In the genomic region with DNA sequence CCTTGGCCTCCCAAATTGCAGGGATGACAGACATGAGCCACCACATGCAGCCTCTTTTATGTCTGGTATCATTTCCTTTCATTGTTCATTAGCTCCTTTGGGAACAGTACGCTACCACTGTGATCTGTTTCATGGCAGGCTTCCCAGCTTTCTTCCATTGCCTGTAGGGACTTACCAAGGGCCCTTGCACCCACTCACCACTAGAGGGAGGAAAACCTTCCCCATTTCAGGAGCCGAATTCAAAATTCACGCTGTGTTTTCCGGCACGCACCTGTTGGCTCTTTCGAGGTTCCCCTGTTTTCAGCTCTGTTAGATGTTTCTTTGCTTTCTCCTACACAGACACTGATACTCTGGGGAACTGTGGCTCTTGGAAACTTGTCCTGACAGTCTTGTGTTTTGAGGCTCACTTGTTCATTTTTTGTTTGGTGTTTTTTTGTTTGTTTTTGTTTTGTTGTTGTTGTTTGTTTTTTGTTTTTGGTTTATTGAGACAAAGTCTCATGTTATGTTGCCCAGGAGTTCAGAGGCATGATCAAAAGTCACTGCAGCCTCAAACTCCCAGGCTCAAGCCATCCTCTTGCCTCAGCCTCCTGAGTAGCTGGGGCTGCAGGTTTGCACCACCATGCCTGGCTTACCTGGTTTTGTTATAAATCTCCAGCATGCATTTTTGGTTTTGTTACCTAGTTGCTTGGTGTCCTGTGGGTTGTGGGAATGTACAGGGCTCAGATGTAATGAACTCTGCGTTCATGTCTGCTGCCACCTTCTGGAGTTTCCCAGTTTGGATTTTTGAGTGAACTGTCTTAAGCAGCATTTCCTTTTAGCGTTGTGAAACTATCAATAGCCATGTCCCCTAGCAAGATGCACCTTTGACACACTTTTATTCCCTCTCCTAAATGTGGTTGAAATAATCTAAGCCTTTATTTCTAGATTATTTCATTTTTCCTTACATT, we compare ENCODE assay signal across 8 cellular contexts. TPM values are rescaled to one million over a fixed set of nuclear protein-coding genes. Genes with fewer than 3 reads are reported as not detected.
DNase-seq lines count a peak whose midpoint lies in the region; ATAC-seq lines count a peak whose summit lies in the region.

No MANE protein-coding gene starts in this region.

- DNase-seq in EL (peak; percentile 67), Kasumi-1 (lab: John Stamatoyannopoulos, UW) (peak; percentile 59 to 65), RPMI7951 (ENCODE audit: low read depth) (peak; percentile 74), caudate nucleus (lab: John Stamatoyannopoulos, UW) (peak in 36 of 61 donors; percentile 2 to 78 (median 30)), left colon (peak; percentile 54 to 58)
- DNase-seq in stimulated activated CD8-positive, alpha-beta memory T cell treated with anti-CD3 and anti-CD28 coated beads, Interleukin-12 subunit alpha, Interleukin-12 subunit beta, amount 100 ng/mL, for 1 hour (ENCODE audit: low read depth) = peak; percentile 10
- no peak for DNase-seq in activated CD8-positive, alpha-beta memory T cell treated with anti-CD3 and anti-CD28 coated beads for 24 hours

- intact Hi-C loops in left colon (cut with DNase I, micrococcal nuclease) = no loop called here

- ATAC-seq in left colon (peak; percentile 88), HG03460 (IDR thresholded peaks at IDR 0.05; ENCODE audit: unreplicated experiment) (no peak)

- no peak overlapping the region for H3K27ac ChIP-seq in caudate nucleus (ENCODE audit: low read depth, low read length)

RNA-seq across cellular contexts. Expression of a gene that starts 2.3 kb away (rescaled TPM):
- total RNA-seq in RPMI7951 (2014; rRNA removed; shearing (Covaris generic)) = not detected in 2 replicates
- not detected for total RNA-seq in left colon

RNA-seq across cellular contexts. Expression of a gene that starts 15.0 kb away (rescaled TPM):
- not detected in 2 replicates for total RNA-seq in RPMI7951 (2014; rRNA removed; shearing (Covaris generic))
- under 1 TPM; 0.53 to 0.58 TPM for total RNA-seq in left colon

RNA-seq across cellular contexts. Expression of a gene that starts 32.1 kb away (rescaled TPM):
- not detected in 2 replicates for total RNA-seq in RPMI7951 (2014; rRNA removed; shearing (Covaris generic))
- 1 to 10 TPM in 1 of 2 donors, under 1 TPM in 1; 0.61 to 1.2 TPM for total RNA-seq in left colon

RNA-seq across cellular contexts. Expression of a gene that starts 42.5 kb away (rescaled TPM):
- not detected in 2 replicates for total RNA-seq in RPMI7951 (2014; rRNA removed; shearing (Covaris generic))
- total RNA-seq in left colon = under 1 TPM; 0.22 to 0.58 TPM

RNA-seq across cellular contexts. Expression of a gene that starts 53.3 kb away (rescaled TPM):
- total RNA-seq in RPMI7951 (2014; rRNA removed; shearing (Covaris generic)) = not detected in 2 replicates
- under 1 TPM; 0.61 to 0.73 TPM for total RNA-seq in left colon
